Comparison of ENCODE assay signal across 18 cellular contexts in genomic region chr11:16526947-16527346, GRCh38.
DNase-seq lines count a peak whose midpoint lies in the region; ATAC-seq and TF ChIP-seq lines count a peak whose summit lies in the region.
"Had no signal": no experiment of that assay in that cellular context is flagged by ENCODE, and none has a peak within 500 bp of the region (broad histone marks: within the 10 kb centered on the region; RNA-seq: fewer than 3 reads in every experiment).

No MANE protein-coding gene starts in this region.

- intact Hi-C loops in psoas muscle (cut with DNase I) = no loop called here
- intact Hi-C loops in activated CD8-positive, alpha-beta T cell treated with anti-CD3 and anti-CD28 coated beads for 36 hours (cut with micrococcal nuclease) = no loop called here

- H3K4me1 Mint-ChIP-seq in activated CD8-positive, alpha-beta T cell treated with anti-CD3 and anti-CD28 coated beads for 36 hours (ENCODE audit: low read depth) = no peaks in the 10 kb centered on the region
- H3K4me1 Mint-ChIP-seq: CD4-positive, alpha-beta memory T cell had no signal

- no peaks in the 10 kb centered on the region for H3K36me3 ChIP-seq in psoas muscle (ENCODE audit: insufficient read depth in 1 of 2, low read depth in 1 of 2)

- no peak overlapping the region for H3K27ac Mint-ChIP-seq in activated CD8-positive, alpha-beta T cell treated with anti-CD3 and anti-CD28 coated beads for 36 hours
- H3K27ac Mint-ChIP-seq: CD4-positive, alpha-beta memory T cell; HFFc6 had no signal

- H3K4me1 ChIP-seq in psoas muscle = peaks cover 52% of the 10 kb centered on the region
- H3K4me1 ChIP-seq: Caco-2 had no signal

- H3K4me3 Mint-ChIP-seq in activated CD8-positive, alpha-beta T cell treated with anti-CD3 and anti-CD28 coated beads for 36 hours = no peak overlapping the region
- H3K4me3 Mint-ChIP-seq: CD4-positive, alpha-beta memory T cell; HFFc6 had no signal

- peak in 3 of 4 donors; percentile 43 to 58 (median 44) for ATAC-seq in psoas muscle
- no peak for ATAC-seq in activated CD8-positive, alpha-beta T cell treated with anti-CD3 and anti-CD28 coated beads for 36 hours
- ATAC-seq: GM12878 had no signal

- peak overlapping the region; percentile 61 for H3K27ac ChIP-seq in psoas muscle
- H3K27ac ChIP-seq: GM23248 had no signal

- H3K9me3 Mint-ChIP-seq in activated CD8-positive, alpha-beta T cell treated with anti-CD3 and anti-CD28 coated beads for 36 hours = peaks cover 2% of the 10 kb centered on the region

- WGBS in psoas muscle, 3 donors = 33 to 53% (median 44%) methylated on average over 1 of the region's 1 CpG

- POLR2A ChIA-PET in HEK293T (lab: Yijun Ruan, JAX) = no interaction called here
- POLR2A ChIA-PET in activated CD8-positive, alpha-beta T cell treated with anti-CD3 and anti-CD28 coated beads for 36 hours (lab: Charles Lee) = no interaction called here

- H3K9me3 ChIP-seq in psoas muscle = no peaks in the 10 kb centered on the region
- H3K9me3 ChIP-seq: Caco-2 had no signal

- H3K27me3 ChIP-seq in psoas muscle (ENCODE audit: insufficient read depth in 3 of 3, low read length in 2 of 3) = no peaks in the 10 kb centered on the region

- no peaks in the 10 kb centered on the region for H3K27me3 Mint-ChIP-seq in activated CD8-positive, alpha-beta T cell treated with anti-CD3 and anti-CD28 coated beads for 36 hours
- H3K27me3 Mint-ChIP-seq: CD4-positive, alpha-beta memory T cell had no signal

- TF ChIP-seq CTCF in psoas muscle (IDR thresholded peaks at IDR 0.05) = no peak
- TF ChIP-seq CTCF in activated CD8-positive, alpha-beta T cell treated with anti-CD3 and anti-CD28 coated beads for 36 hours (IDR thresholded peaks at IDR 0.05) = no peak

- CTCF ChIA-PET in HEK293T (lab: Yijun Ruan, JAX) = no interaction called here
- CTCF ChIA-PET in activated CD8-positive, alpha-beta T cell treated with anti-CD3 and anti-CD28 coated beads for 36 hours (lab: Charles Lee) = no interaction called here

- no peak for DNase-seq in HEK293T (ENCODE audit: extremely low spot score)
- peak; percentile 43 for DNase-seq in left kidney (ENCODE audit: low read depth, low spot score)
- no peak for DNase-seq in psoas muscle
- no peak for DNase-seq in activated CD8-positive, alpha-beta T cell treated with anti-CD3 and anti-CD28 coated beads for 36 hours
- no peak for DNase-seq in SHP77 treated with DMSO at 0.1 percent for 48 hours (lab: John Stamatoyannopoulos, UW)
- no peak for DNase-seq in activated CD4-positive, alpha-beta T cell treated with anti-CD3 and anti-CD28 coated beads, Interleukin-2, amount 50 U/mL, for 1 hour
- DNase-seq: C1 segment of cervical spinal cord; Caco-2; CD4-positive, alpha-beta memory T cell; DMS153; DND-41; EL; GDM1; GM23248; H7; HCEC 1CT; HFFc6 had no signal

- peak overlapping the region; percentile 0 for H3K4me3 ChIP-seq in psoas muscle
- H3K4me3 ChIP-seq: GM12878, GM23248 had no signal

- no peaks in the 10 kb centered on the region for H3K36me3 Mint-ChIP-seq in activated CD8-positive, alpha-beta T cell treated with anti-CD3 and anti-CD28 coated beads for 36 hours (ENCODE audit: low read depth)
- H3K36me3 Mint-ChIP-seq: CD4-positive, alpha-beta memory T cell had no signal

TF ChIP-seq in HEK293T, 16 proteins besides CTCF, POLR2A, EP300 and RAD21:
- no peak for TF ChIP-seq L3MBTL2 (conservative IDR thresholded peaks at IDR 0.05)
- TF ChIP-seq FOXK2 (IDR thresholded peaks at IDR 0.05) = no peak
- no peak for TF ChIP-seq ARNT (IDR thresholded peaks at IDR 0.05)
- TF ChIP-seq LEF1 (IDR thresholded peaks at IDR 0.05; ENCODE audit: borderline replicate concordance) = no peak
- TF ChIP-seq HDGF (IDR thresholded peaks at IDR 0.05; ENCODE audit: borderline replicate concordance) = no peak
- TF ChIP-seq PKNOX1 (IDR thresholded peaks at IDR 0.05) = peak; percentile 64
- TF ChIP-seq SP1 (IDR thresholded peaks at IDR 0.05) = no peak
- no peak for TF ChIP-seq FOXM1 (IDR thresholded peaks at IDR 0.05; ENCODE audit: borderline replicate concordance)
- peak; percentile 26; the same call in 1 of the 2 replicates for TF ChIP-seq ZNF384 (IDR thresholded peaks at IDR 0.05)
- no peak for TF ChIP-seq BHLHE40 (IDR thresholded peaks at IDR 0.05; ENCODE audit: borderline replicate concordance)
- TF ChIP-seq FOXA1 (IDR thresholded peaks at IDR 0.05) = no peak
- TF ChIP-seq NFRKB (IDR thresholded peaks at IDR 0.05) = no peak
